1 cellular context compared by ENCODE assay signal in the genomic region with DNA sequence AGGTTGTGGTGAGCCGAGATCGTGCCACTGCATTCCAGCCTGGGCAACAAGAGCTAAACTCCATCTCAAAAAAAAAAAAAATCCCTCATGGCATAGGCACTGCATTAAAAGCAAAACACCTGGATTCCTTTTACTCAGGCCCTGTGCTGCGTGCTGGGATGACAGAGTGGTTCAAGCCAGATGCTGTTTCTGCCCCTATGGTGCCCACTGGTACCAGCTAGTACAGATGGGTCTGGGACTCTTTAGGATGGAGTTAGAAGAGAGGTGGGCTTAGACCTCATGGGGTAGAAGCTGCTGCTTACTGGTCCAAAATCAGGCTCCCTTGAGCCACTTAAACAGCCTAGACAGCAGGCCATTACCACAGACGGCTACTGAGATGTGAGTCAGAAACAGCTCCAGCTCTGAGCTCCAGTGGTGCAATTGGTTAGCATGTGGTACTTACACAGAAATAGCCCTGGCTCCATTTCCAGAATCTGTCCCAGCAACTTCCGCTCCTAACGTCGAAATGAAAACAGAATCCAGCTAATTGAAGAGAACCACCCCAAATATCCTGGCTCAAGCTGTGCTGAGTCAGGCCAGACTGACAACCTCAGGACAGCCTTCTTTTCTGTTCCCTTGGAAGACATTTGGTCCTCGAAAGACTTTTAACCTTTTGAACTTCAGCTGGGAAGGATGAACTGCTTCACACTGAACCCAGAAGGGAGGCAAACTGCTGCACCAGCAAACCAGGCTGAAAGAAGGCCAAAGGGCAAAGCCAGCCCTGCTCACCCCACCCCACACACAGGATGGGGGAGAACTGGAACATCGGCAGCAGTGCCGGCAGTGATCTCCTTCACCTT.
TF ChIP-seq lines count a peak whose summit lies in the region.

No MANE protein-coding gene starts in this region.

TF ChIP-seq in IMR-90, 13 proteins besides CTCF, POLR2A, EP300 and RAD21 (continued from another document):
- TF ChIP-seq, protein P1, sequence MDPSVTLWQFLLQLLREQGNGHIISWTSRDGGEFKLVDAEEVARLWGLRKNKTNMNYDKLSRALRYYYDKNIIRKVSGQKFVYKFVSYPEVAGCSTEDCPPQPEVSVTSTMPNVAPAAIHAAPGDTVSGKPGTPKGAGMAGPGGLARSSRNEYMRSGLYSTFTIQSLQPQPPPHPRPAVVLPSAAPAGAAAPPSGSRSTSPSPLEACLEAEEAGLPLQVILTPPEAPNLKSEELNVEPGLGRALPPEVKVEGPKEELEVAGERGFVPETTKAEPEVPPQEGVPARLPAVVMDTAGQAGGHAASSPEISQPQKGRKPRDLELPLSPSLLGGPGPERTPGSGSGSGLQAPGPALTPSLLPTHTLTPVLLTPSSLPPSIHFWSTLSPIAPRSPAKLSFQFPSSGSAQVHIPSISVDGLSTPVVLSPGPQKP (IDR thresholded peaks at IDR 0.05; ENCODE audit: borderline replicate concordance, low read depth, low read length), result no peak
- 0 out of 2 replicates have a peak, but pooled peaks have one; percentile 28 for TF ChIP-seq MAFK (IDR thresholded peaks at IDR 0.05; ENCODE audit: low read depth, low read length)
